ENCODE assay signal across 20 cellular contexts in the genomic region with DNA sequence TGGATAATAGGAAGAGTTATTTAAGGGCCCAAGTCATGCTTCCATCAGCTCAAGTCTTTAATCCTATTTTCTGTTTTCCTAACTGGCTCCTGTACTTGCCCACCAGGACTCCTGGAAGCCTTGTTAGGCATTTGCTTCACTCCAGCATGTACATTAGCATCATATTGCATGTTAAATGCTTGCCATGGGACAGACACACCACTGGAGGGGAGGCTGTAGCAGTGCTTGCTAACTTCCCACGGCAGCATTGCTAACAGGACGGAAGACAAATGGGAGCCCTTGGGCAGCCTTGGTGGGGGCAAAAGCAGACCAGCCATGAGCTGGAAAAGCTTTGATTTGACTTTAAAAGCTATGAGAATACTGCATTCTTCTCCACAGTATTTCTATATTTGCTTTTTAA.
"Had no signal": no experiment of that assay in that cellular context is flagged by ENCODE, and none has a peak within 500 bp of the region (broad histone marks: within the 10 kb centered on the region; RNA-seq: fewer than 3 reads in every experiment).

No MANE protein-coding gene starts in this region.

- ATAC-seq: activated CD4-positive, CD25-positive, alpha-beta regulatory T cell treated with anti-CD3 and anti-CD28 coated beads, Interleukin-2, amount 50 U/mL, for 24 hours; mucosa of descending colon; stimulated activated memory B cell treated with anti-CD40 and anti-IgM and Interleukin-4, amounts not matched to agents 10 μg/mL and 1 μg/mL and 100 μg/mL, for 72 hours; T-helper 17 cell had no signal

- H3K27ac Mint-ChIP-seq: activated CD4-positive, alpha-beta memory T cell treated with anti-CD3 and anti-CD28 coated beads, Interleukin-2, amount 10 ng/mL, durations not matched to agents 7 days and 5 days; activated CD4-positive, alpha-beta T cell treated with anti-CD3 and anti-CD28 coated beads, Interleukin-2, amount 10 ng/mL, durations not matched to agents 24 days and 14 days; activated naive CD4-positive, alpha-beta T cell treated with anti-CD3 and anti-CD28 coated beads, Interleukin-2, amount 50 U/mL, for 24 hours; immature natural killer cell; stimulated activated memory B cell treated with anti-CD40 and anti-IgM and Interleukin-4, amounts not matched to agents 10 μg/mL and 1 μg/mL and 100 μg/mL, for 72 hours; T-helper 17 cell; type B pancreatic cell had no signal

- H3K27me3 ChIP-seq: sigmoid colon, testis had no signal

- H3K9me3 Mint-ChIP-seq: activated CD4-positive, alpha-beta T cell treated with anti-CD3 and anti-CD28 coated beads, Interleukin-2, amount 10 ng/mL, durations not matched to agents 24 days and 14 days; activated naive CD4-positive, alpha-beta T cell treated with anti-CD3 and anti-CD28 coated beads, Interleukin-2, amount 50 U/mL, for 24 hours; immature natural killer cell; stimulated activated memory B cell treated with anti-CD40 and anti-IgM and Interleukin-4, amounts not matched to agents 10 μg/mL and 1 μg/mL and 100 μg/mL, for 72 hours; type B pancreatic cell had no signal

- H3K27me3 Mint-ChIP-seq: activated naive CD4-positive, alpha-beta T cell treated with anti-CD3 and anti-CD28 coated beads, Interleukin-2, amount 50 U/mL, for 24 hours; stimulated activated memory B cell treated with anti-CD40 and anti-IgM and Interleukin-4, amounts not matched to agents 10 μg/mL and 1 μg/mL and 100 μg/mL, for 72 hours; T-helper 17 cell had no signal

- H3K36me3 ChIP-seq: sigmoid colon had no signal

- H3K9me3 ChIP-seq: mucosa of descending colon, sigmoid colon, testis had no signal

- H3K36me3 Mint-ChIP-seq: activated naive CD4-positive, alpha-beta T cell treated with anti-CD3 and anti-CD28 coated beads, Interleukin-2, amount 50 U/mL, for 24 hours; type B pancreatic cell had no signal

- H3K4me3 Mint-ChIP-seq: activated CD4-positive, alpha-beta memory T cell treated with anti-CD3 and anti-CD28 coated beads, Interleukin-2, amount 10 ng/mL, durations not matched to agents 7 days and 5 days; activated CD4-positive, alpha-beta T cell treated with anti-CD3 and anti-CD28 coated beads, Interleukin-2, amount 10 ng/mL, durations not matched to agents 24 days and 14 days; activated naive CD4-positive, alpha-beta T cell treated with anti-CD3 and anti-CD28 coated beads, Interleukin-2, amount 50 U/mL, for 24 hours; immature natural killer cell; stimulated activated memory B cell treated with anti-CD40 and anti-IgM and Interleukin-4, amounts not matched to agents 10 μg/mL and 1 μg/mL and 100 μg/mL, for 72 hours; T-helper 17 cell; type B pancreatic cell had no signal

- H3K27ac ChIP-seq: testis had no signal

- DNase-seq: activated CD4-positive, alpha-beta memory T cell treated with anti-CD3 and anti-CD28 coated beads, Interleukin-2, amount 10 ng/mL, durations not matched to agents 7 days and 5 days; activated CD4-positive, alpha-beta T cell treated with anti-CD3 and anti-CD28 coated beads, Interleukin-2, amount 10 ng/mL, durations not matched to agents 24 days and 14 days; activated gamma-delta T cell treated with Interleukin-2 at 50 U/mL for 16 hours; central memory CD4-positive, alpha-beta T cell; dermis blood vessel endothelial cell; effector CD8-positive, alpha-beta T cell; erythroblast; foreskin fibroblast; immature natural killer cell; mucosa of descending colon; sigmoid colon; stimulated activated CD4-positive, alpha-beta T cell treated with anti-CD3 and anti-CD28 coated beads, Interleukin-15, amount 100 ng/mL, for 24 hours; SW 1271; T-helper 17 cell; testis had no signal

- H3K4me3 ChIP-seq: mucosa of descending colon, sigmoid colon, smooth muscle cell, testis had no signal
